In genomic region chr15:58568157-58568571, GRCh38 we compare ENCODE assay signal across 1 cellular context.
TF ChIP-seq lines count a peak whose summit lies in the region.

No MANE protein-coding gene starts in this region.

TF ChIP-seq in K562, 482 proteins besides CTCF, POLR2A, EP300 and RAD21 (continued from another document):
- TF ChIP-seq CTCFL (IDR thresholded peaks at IDR 0.05; ENCODE audit: borderline replicate concordance, insufficient read depth, low read depth, low read length, poor library complexity, severe bottlenecking) (no peak), TFAM (CRISPR knock-in tag; conservative IDR thresholded peaks at IDR 0.05) (no peak), MED1 (CRISPR knock-in tag; IDR thresholded peaks at IDR 0.05; ENCODE audit: borderline replicate concordance) (no peak)
TF ChIP-seq in K562: peak in this region for 22.
